In the genomic region with DNA sequence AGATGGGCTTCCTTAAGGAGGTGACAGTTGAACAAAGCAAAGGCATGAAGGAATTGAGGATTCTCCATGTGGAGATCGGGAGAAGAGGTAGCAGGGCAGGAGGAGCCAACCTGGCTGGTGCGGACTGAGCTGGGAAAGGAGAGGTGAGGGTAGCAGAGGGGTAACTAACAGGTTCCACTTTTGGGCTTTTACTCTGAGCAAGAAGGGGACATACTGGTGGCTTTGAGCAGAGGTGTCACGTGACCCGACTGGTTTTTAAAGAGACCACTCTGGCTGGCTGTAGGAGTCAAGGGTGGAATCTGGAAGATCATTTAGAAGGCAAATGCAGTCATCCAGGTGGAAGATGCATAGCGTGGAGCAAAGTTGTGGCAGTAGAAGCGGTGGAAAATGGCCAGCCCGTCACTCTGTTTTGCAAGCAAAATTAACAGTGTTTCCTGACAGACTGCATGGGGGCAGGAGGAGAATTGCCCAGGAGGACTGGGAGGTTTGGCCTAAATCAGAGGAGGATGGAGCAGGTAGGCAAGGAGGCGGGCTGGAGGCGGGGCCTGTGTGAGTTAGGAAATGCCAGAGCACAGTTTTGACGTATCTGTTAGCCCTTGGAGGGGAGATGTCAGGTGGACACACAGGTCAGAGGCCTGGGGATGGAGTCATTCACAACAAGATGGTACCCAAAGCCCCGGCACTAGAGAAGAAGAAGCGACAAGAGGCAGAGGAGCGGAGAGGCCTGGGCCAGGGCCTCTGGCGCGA, we compare ENCODE assay signal across 17 cellular contexts.
A peak's percentile ranks its signal among the peaks of the same experiment; 100 is the strongest.
DNase-seq lines count a peak whose midpoint lies in the region; ATAC-seq, FAIRE-seq and TF ChIP-seq lines count a peak whose summit lies in the region.
"Had no signal": no experiment of that assay in that cellular context is flagged by ENCODE, and none has a peak within 500 bp of the region (broad histone marks: within the 10 kb centered on the region; RNA-seq: fewer than 3 reads in every experiment).

No MANE protein-coding gene starts in this region.

- no peak for TF ChIP-seq POLR2A in GM18505 (IDR thresholded peaks at IDR 0.05; ENCODE audit: borderline replicate concordance, extremely low read depth, insufficient read depth, insufficient read length)

- H3K27me3 Mint-ChIP-seq in GM23338 (ENCODE audit: insufficient read depth, low read depth, poor library complexity) = peaks cover 3% of the 10 kb centered on the region
- no peaks in the 10 kb centered on the region for H3K27me3 Mint-ChIP-seq in WTC11 (ENCODE audit: low read depth)

- H3K4me3 ChIP-seq in GM23338 = no peak overlapping the region
- H3K4me3 ChIP-seq in kidney (ENCODE audit: low read length in 2 of 2) = no peak overlapping the region
- H3K4me3 ChIP-seq in tibial artery = no peak overlapping the region

- no peak overlapping the region for H3K4me2 ChIP-seq in GM23338

- H3K4me1 Mint-ChIP-seq in GM23338 = peaks cover 34% of the 10 kb centered on the region
- H3K4me1 Mint-ChIP-seq in WTC11 = peaks cover 30% of the 10 kb centered on the region

- POLR2A ChIA-PET in WTC11 (lab: Charles Lee) = no interaction called here

- no peak for FAIRE-seq in kidney (lab: Jason Lieb, UNC)
- FAIRE-seq: G401.6 had no signal

- intact Hi-C loops in kidney (cut with DNase I) = no loop called here
- intact Hi-C loops in tibial artery (cut with DNase I; ENCODE audit: low total_unique reads) = no loop called here

- CTCF ChIA-PET in WTC11 (lab: Charles Lee) = no interaction called here

- peak; percentile 52 for ATAC-seq in GM23338
- ATAC-seq in WTC11 = peak; percentile 60
- no peak for ATAC-seq in GM18505 (IDR thresholded peaks at IDR 0.05; ENCODE audit: unreplicated experiment)
- ATAC-seq in GM21526 (IDR thresholded peaks at IDR 0.05; ENCODE audit: low FRiP score, unreplicated experiment) = no peak
- ATAC-seq: PC-3 had no signal

- H3K9ac ChIP-seq in kidney (ENCODE audit: low read length in 2 of 2) = no peak overlapping the region

- no peaks in the 10 kb centered on the region for H3K9me3 ChIP-seq in kidney (ENCODE audit: control insufficient read depth in 1 of 2, low read length in 2 of 2)
- H3K9me3 ChIP-seq in tibial artery = no peaks in the 10 kb centered on the region
- H3K9me3 ChIP-seq: Caco-2 had no signal

- H3F3A ChIP-seq in GM23338 (replicated peaks; ENCODE audit: low read depth) = no peaks in the 10 kb centered on the region

- H3K27ac Mint-ChIP-seq in GM23338 (no peak overlapping the region), WTC11 (no peak overlapping the region)
- H3K27ac Mint-ChIP-seq: CD4-positive, alpha-beta T cell; HFFc6 had no signal

- H3K4me1 ChIP-seq in GM23338 (ENCODE audit: insufficient read depth) = peaks cover 13% of the 10 kb centered on the region; the same call in 1 of the 2 replicates
- H3K4me1 ChIP-seq in kidney (ENCODE audit: control insufficient read depth in 1 of 2, insufficient read depth in 1 of 2, low read depth in 1 of 2, low read length in 2 of 2) = no peaks in the 10 kb centered on the region
- H3K4me1 ChIP-seq in tibial artery = peaks cover 0 to 46% (median 29%) of the 10 kb centered on the region in 4 donors
- H3K4me1 ChIP-seq: Caco-2 had no signal

- H3K9me3 Mint-ChIP-seq in GM23338 (no peaks in the 10 kb centered on the region; the same call in 2 of the 3 replicates), WTC11 (peaks cover 3% of the 10 kb centered on the region)
- H3K9me3 Mint-ChIP-seq: CD4-positive, alpha-beta T cell; HFFc6 had no signal

- no peaks in the 10 kb centered on the region for H4K20me1 ChIP-seq in GM23338 (replicated peaks; ENCODE audit: insufficient read depth)

- no peak overlapping the region for H3K27ac ChIP-seq in GM23338 (ENCODE audit: low read depth)
- no peak overlapping the region for H3K27ac ChIP-seq in kidney (ENCODE audit: low read depth in 2 of 2, low read length in 2 of 2)
- peak overlapping the region; percentile 65 to 77 for H3K27ac ChIP-seq in tibial artery

- H3K4me3 Mint-ChIP-seq in GM23338 (no peak overlapping the region), WTC11 (no peak overlapping the region)
- H3K4me3 Mint-ChIP-seq: CD4-positive, alpha-beta T cell; HFFc6 had no signal

- no peaks in the 10 kb centered on the region for H3K79me2 ChIP-seq in GM23338 (replicated peaks; ENCODE audit: insufficient read depth)

- H3K27me3 ChIP-seq in GM23338 (ENCODE audit: insufficient read depth) (no peaks in the 10 kb centered on the region), tibial artery (no peaks in the 10 kb centered on the region)

- H3K36me3 ChIP-seq in GM23338 (ENCODE audit: insufficient read depth) = no peaks in the 10 kb centered on the region
- H3K36me3 ChIP-seq in kidney (ENCODE audit: control insufficient read depth in 1 of 2, insufficient read depth in 2 of 2, low read length in 2 of 2) = no peaks in the 10 kb centered on the region
- peaks cover 0 to 22% (median 8%) of the 10 kb centered on the region in 3 donors for H3K36me3 ChIP-seq in tibial artery

- TF ChIP-seq CTCF in GM23338 (conservative IDR thresholded peaks at IDR 0.05; ENCODE audit: low read depth in 2 of 2) (no peak), WTC11 (IDR thresholded peaks at IDR 0.05) (no peak), kidney (IDR thresholded peaks at IDR 0.05; ENCODE audit: borderline replicate concordance, extremely low read depth, insufficient read depth) (no peak), tibial artery (IDR thresholded peaks at IDR 0.05) (no peak)

- H3K36me3 Mint-ChIP-seq in GM23338 (ENCODE audit: low read depth) = no peaks in the 10 kb centered on the region
- no peaks in the 10 kb centered on the region for H3K36me3 Mint-ChIP-seq in WTC11

- peak; percentile 37 for DNase-seq in GM23338 (ENCODE audit: low spot score)
- DNase-seq in WTC11 (ENCODE audit: low spot score) = peak; percentile 32
- DNase-seq in kidney = peak; percentile 20
- peak in 1 of 2 donors; percentile 1 for DNase-seq in tibial artery
- no peak for DNase-seq in effector CD4-positive, alpha-beta T cell
- DNase-seq: HFFc6, NCI-H1092 treated with DMSO at 0.1 percent for 48 hours, NCI-H146, NCI-H2081, NCI-H82, PC-3, RPMI8226 had no signal

- no peak overlapping the region; the same call in 1 of the 2 replicates for H2AFZ ChIP-seq in GM23338

- peaks cover 4% of the 10 kb centered on the region; the same call in 1 of the 2 replicates for H3K9me2 ChIP-seq in GM23338 (ENCODE audit: insufficient read depth)

TF ChIP-seq in GM23338, 12 proteins besides CTCF, POLR2A, EP300 and RAD21 (continues in another document):
- no peak for TF ChIP-seq JUNB (IDR thresholded peaks at IDR 0.05; ENCODE audit: unreplicated experiment)
- TF ChIP-seq POLR2AphosphoS5 (IDR thresholded peaks at IDR 0.05; ENCODE audit: low read depth) = no peak
- TF ChIP-seq, protein P1, sequence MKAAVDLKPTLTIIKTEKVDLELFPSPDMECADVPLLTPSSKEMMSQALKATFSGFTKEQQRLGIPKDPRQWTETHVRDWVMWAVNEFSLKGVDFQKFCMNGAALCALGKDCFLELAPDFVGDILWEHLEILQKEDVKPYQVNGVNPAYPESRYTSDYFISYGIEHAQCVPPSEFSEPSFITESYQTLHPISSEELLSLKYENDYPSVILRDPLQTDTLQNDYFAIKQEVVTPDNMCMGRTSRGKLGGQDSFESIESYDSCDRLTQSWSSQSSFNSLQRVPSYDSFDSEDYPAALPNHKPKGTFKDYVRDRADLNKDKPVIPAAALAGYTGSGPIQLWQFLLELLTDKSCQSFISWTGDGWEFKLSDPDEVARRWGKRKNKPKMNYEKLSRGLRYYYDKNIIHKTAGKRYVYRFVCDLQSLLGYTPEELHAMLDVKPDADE (IDR thresholded peaks at IDR 0.05) = no peak
- TF ChIP-seq ZNF114 (CRISPR knock-in tag; IDR thresholded peaks at IDR 0.05) = no peak

TF ChIP-seq in WTC11, 78 proteins besides CTCF, POLR2A, EP300 and RAD21:
- TF ChIP-seq, protein P2, sequence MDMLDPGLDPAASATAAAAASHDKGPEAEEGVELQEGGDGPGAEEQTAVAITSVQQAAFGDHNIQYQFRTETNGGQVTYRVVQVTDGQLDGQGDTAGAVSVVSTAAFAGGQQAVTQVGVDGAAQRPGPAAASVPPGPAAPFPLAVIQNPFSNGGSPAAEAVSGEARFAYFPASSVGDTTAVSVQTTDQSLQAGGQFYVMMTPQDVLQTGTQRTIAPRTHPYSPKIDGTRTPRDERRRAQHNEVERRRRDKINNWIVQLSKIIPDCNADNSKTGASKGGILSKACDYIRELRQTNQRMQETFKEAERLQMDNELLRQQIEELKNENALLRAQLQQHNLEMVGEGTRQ (CRISPR knock-in tag; IDR thresholded peaks at IDR 0.05) = peak; percentile 62
- TF ChIP-seq, protein P3, sequence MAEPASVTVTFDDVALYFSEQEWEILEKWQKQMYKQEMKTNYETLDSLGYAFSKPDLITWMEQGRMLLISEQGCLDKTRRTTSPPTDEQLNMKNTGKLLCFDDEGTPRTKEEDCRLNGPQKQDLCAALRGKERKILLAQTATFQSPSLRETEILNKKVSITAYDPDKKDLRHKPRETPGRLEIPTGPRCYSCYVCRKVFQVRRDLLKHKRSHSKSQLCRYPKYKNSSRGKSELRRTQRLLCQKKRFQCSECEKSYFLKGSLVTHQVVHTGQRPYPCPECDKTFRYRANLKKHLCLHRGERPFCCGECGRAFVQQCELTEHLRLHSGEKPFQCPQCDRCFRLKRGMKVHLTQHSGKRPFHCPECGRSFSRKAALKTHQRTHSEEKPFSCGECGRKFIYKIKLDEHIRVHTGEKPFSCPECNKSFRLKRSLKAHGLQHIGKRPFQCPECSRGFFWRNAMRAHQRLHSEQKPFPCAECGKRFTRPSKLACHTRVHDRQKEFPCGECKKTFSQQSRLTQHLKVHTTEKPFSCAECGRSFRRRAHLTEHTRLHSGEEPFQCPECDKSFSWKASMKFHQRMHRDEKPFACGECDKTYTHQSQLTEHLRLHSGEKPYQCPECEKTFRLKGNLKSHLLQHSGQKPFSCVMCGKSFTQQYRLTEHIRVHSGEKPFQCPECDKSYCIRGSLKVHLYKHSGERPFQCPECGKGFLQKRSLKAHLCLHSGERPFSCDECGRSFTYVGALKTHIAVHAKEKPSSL (CRISPR knock-in tag; conservative IDR thresholded peaks at IDR 0.05) = no peak
- TF ChIP-seq, protein P4, sequence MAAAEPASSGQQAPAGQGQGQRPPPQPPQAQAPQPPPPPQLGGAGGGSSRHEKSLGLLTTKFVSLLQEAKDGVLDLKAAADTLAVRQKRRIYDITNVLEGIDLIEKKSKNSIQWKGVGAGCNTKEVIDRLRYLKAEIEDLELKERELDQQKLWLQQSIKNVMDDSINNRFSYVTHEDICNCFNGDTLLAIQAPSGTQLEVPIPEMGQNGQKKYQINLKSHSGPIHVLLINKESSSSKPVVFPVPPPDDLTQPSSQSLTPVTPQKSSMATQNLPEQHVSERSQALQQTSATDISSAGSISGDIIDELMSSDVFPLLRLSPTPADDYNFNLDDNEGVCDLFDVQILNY (CRISPR knock-in tag; IDR thresholded peaks at IDR 0.05) = no peak
TF ChIP-seq in WTC11: peak in this region for 1.

Comparison
In these comparisons a context has a peak if more than half of its experiments do, and no peak if none do; other contexts are left out.
1. ATAC-seq: peak in GM23338 (single experiment) and WTC11 (single experiment); none in GM18505 (single experiment) and GM21526 (single experiment).
2. H3K27ac ChIP-seq: peak in tibial artery (2 of 2); none in GM23338 (single experiment) and kidney (0 of 2).